In genomic region chr11:64230985-64231365, GRCh38 we compare ENCODE assay signal across 8 cellular contexts. TPM values are rescaled to one million over a fixed set of nuclear protein-coding genes. Genes with fewer than 3 reads are reported as not detected.
A peak's percentile ranks its signal among the peaks of the same experiment; 100 is the strongest.
DNase-seq lines count a peak whose midpoint lies in the region; ATAC-seq and TF ChIP-seq lines count a peak whose summit lies in the region.

No MANE protein-coding gene starts in this region.

- H3K9me3 ChIP-seq in adrenal gland (replicated peaks in 1 of 3): no peaks in the 10 kb centered on the region
- no peaks in the 10 kb centered on the region for H3K9me3 ChIP-seq in lung (ENCODE audit: control insufficient read depth in 2 of 2, insufficient read depth in 1 of 2, low read length in 1 of 2)
- no peaks in the 10 kb centered on the region for H3K9me3 ChIP-seq in aorta (ENCODE audit: control insufficient read depth, low read length)

- peaks cover 16 to 52% of the 10 kb centered on the region in 2 donors for H3K4me1 ChIP-seq in adrenal gland (replicated peaks in 1 of 2)
- peaks cover 0 to 27% of the 10 kb centered on the region in 2 donors for H3K4me1 ChIP-seq in lung (ENCODE audit: control insufficient read depth in 2 of 2, insufficient read depth in 2 of 2, low read length in 2 of 2)
- H3K4me1 ChIP-seq in aorta (ENCODE audit: control insufficient read depth in 1 of 2, insufficient read depth in 2 of 2, low read length in 2 of 2): no peaks in the 10 kb centered on the region

- no peak for DNase-seq in stimulated activated naive CD8-positive, alpha-beta T cell treated with anti-CD3 and anti-CD28 coated beads, Interleukin-15, Interleukin-2, amounts not matched to agents 100 U/mL and 50 U/mL, for 24 hours
- DNase-seq in adrenal gland (peak in 1 of 7 donors; percentile 18), lung (ENCODE audit: low spot score) (no peak), aorta (no peak)
- DNase-seq in stimulated activated CD8-positive, alpha-beta memory T cell treated with anti-CD3 and anti-CD28 coated beads, Interleukin-4, amount 100 ng/mL, for 48 hours: no peak

- 5 to 14% (median 6%) methylated on average over 5 to 8 of the region's 8 CpGs for WGBS in adrenal gland, 4 donors
- WGBS in lung, 2 donors: 5 to 8% methylated on average over 8 of the region's 8 CpGs
- WGBS in aorta, 2 donors: 10 to 11% methylated on average over 8 of the region's 8 CpGs

- H3K4me3 ChIP-seq in adrenal gland: peak overlapping the region in 3 of 4 donors; percentile 7 to 81 (median 70)
- H3K4me3 ChIP-seq in lung: peak overlapping the region; percentile 37
- peak overlapping the region; percentile 41 to 59 for H3K4me3 ChIP-seq in aorta (ENCODE audit: low read length in 2 of 2)

- TF ChIP-seq CTCF in adrenal gland (IDR thresholded peaks at IDR 0.05) (no peak), lung (IDR thresholded peaks at IDR 0.05; ENCODE audit: control extremely low read depth, extremely low read depth) (no peak)

- H3K27ac ChIP-seq in adrenal gland (peak overlapping the region; percentile 19 to 96 (median 91)), lung (ENCODE audit: low read depth in 1 of 2, low read length in 1 of 2) (peak overlapping the region; percentile 90 to 95), aorta (ENCODE audit: low read depth in 1 of 2, low read length in 2 of 2) (peak overlapping the region; percentile 32 to 72)

- H3K27ac Mint-ChIP-seq in stimulated activated naive CD8-positive, alpha-beta T cell treated with anti-CD3 and anti-CD28 coated beads, Interleukin-15, Interleukin-2, amounts not matched to agents 100 ng/mL and 50 ng/mL, for 24 hours: peak overlapping the region; percentile 85

- no peaks in the 10 kb centered on the region for H3K36me3 ChIP-seq in adrenal gland (replicated peaks in 1 of 2)
- no peaks in the 10 kb centered on the region for H3K36me3 ChIP-seq in lung (ENCODE audit: control insufficient read depth in 2 of 2, insufficient read depth in 2 of 2, low read length in 2 of 2)
- H3K36me3 ChIP-seq in aorta (ENCODE audit: control insufficient read depth in 1 of 2, insufficient read depth in 2 of 2, low read length in 1 of 2): no peaks in the 10 kb centered on the region

- no peaks in the 10 kb centered on the region for H3K27me3 Mint-ChIP-seq in stimulated activated naive CD8-positive, alpha-beta T cell treated with anti-CD3 and anti-CD28 coated beads, Interleukin-15, Interleukin-2, amounts not matched to agents 100 ng/mL and 50 ng/mL, for 24 hours

- no peak for TF ChIP-seq POLR2A in adrenal gland (IDR thresholded peaks at IDR 0.05)

- peaks cover 59% of the 10 kb centered on the region for H3K4me1 Mint-ChIP-seq in stimulated activated naive CD8-positive, alpha-beta T cell treated with anti-CD3 and anti-CD28 coated beads, Interleukin-15, Interleukin-2, amounts not matched to agents 100 ng/mL and 50 ng/mL, for 24 hours (ENCODE audit: low read depth)

- no peak for ATAC-seq in stimulated activated naive CD8-positive, alpha-beta T cell treated with anti-CD3 and anti-CD28 coated beads, Interleukin-15, Interleukin-2, amounts not matched to agents 100 U/mL and 50 U/mL, for 24 hours
- no peak for ATAC-seq in lung (ENCODE audit: insufficient read depth, low FRiP score)
- no peak for ATAC-seq in aorta (ENCODE audit: low FRiP score)
- no peak for ATAC-seq in GM19324 (IDR thresholded peaks at IDR 0.05; ENCODE audit: low FRiP score, unreplicated experiment)
- no peak for ATAC-seq in HG03159 (IDR thresholded peaks at IDR 0.05; ENCODE audit: unreplicated experiment)

- H3K36me3 Mint-ChIP-seq in stimulated activated naive CD8-positive, alpha-beta T cell treated with anti-CD3 and anti-CD28 coated beads, Interleukin-15, Interleukin-2, amounts not matched to agents 100 ng/mL and 50 ng/mL, for 24 hours (ENCODE audit: low read depth): no peaks in the 10 kb centered on the region

- intact Hi-C loops in adrenal gland (cut with DNase I): no loop called here
- intact Hi-C loops in aorta (cut with DNase I): no loop called here

- H3K27me3 ChIP-seq in adrenal gland: no peaks in the 10 kb centered on the region
- no peaks in the 10 kb centered on the region for H3K27me3 ChIP-seq in lung (ENCODE audit: control insufficient read depth, insufficient read depth)
- no peaks in the 10 kb centered on the region for H3K27me3 ChIP-seq in aorta (ENCODE audit: control insufficient read depth in 1 of 2, insufficient read depth in 2 of 2, low read length in 1 of 2)

- H3K4me3 Mint-ChIP-seq in stimulated activated naive CD8-positive, alpha-beta T cell treated with anti-CD3 and anti-CD28 coated beads, Interleukin-15, Interleukin-2, amounts not matched to agents 100 ng/mL and 50 ng/mL, for 24 hours: peak overlapping the region; percentile 86

- H3K9me3 Mint-ChIP-seq in stimulated activated naive CD8-positive, alpha-beta T cell treated with anti-CD3 and anti-CD28 coated beads, Interleukin-15, Interleukin-2, amounts not matched to agents 100 ng/mL and 50 ng/mL, for 24 hours: no peaks in the 10 kb centered on the region

RNA-seq across cellular contexts. Expression of gene DNAJC4, which starts 0.6 kb away (rescaled TPM):
- total RNA-seq in adrenal gland (100 to 1,000 TPM in 1 of 8 donors, 10 to 100 TPM in 7; 21.7 to 112 (median 59.3) TPM), lung (10 to 100 TPM; 22.7 to 34.1 TPM), aorta (10 to 100 TPM; 15.0 to 27.4 TPM)
- polyA plus RNA-seq in adrenal gland (100 to 1,000 TPM in 2 of 3 donors, 10 to 100 TPM in 1; 59.4 to 220 (median 192) TPM), lung (10 to 100 TPM; 34.6 to 58.4 TPM), aorta (10 to 100 TPM; 26.2 to 97.9 TPM)

RNA-seq across cellular contexts. Expression of gene VEGFB, which starts 3.4 kb away (rescaled TPM):
- total RNA-seq in adrenal gland (100 to 1,000 TPM in 5 of 8 donors, 10 to 100 TPM in 3; 53.8 to 156 (median 134) TPM), lung (100 to 1,000 TPM in 1 of 2 donors, 10 to 100 TPM in 1; 37.8 to 124 TPM), aorta (100 to 1,000 TPM; 131 to 208 TPM)
- polyA plus RNA-seq in adrenal gland (100 to 1,000 TPM in 2 of 3 donors, 10 to 100 TPM in 1; 64.4 to 185 (median 158) TPM), lung (100 to 1,000 TPM in 1 of 2 donors, 10 to 100 TPM in 1; 43.7 to 115 TPM), aorta (100 to 1,000 TPM; 191 to 206 TPM)

RNA-seq across cellular contexts. Expression of gene NUDT22, which starts 4.9 kb away (rescaled TPM):
- 100 to 1,000 TPM in 2 of 8 donors, 10 to 100 TPM in 6; 67.2 to 126 (median 80.8) TPM for total RNA-seq in adrenal gland
- 100 to 1,000 TPM in 2 of 3 donors, 10 to 100 TPM in 1; 19.5 to 190 (median 101) TPM for polyA plus RNA-seq in adrenal gland
- total RNA-seq in lung: 10 to 100 TPM; 23.7 to 90.2 TPM
- 10 to 100 TPM; 62.0 to 67.8 TPM for polyA plus RNA-seq in lung
- 10 to 100 TPM; 36.7 to 46.9 TPM for total RNA-seq in aorta
- polyA plus RNA-seq in aorta: 10 to 100 TPM; 42.1 to 98.8 TPM

RNA-seq across cellular contexts. Expression of gene TRPT1, which starts 5.0 kb away (rescaled TPM):
- total RNA-seq in adrenal gland (10 to 100 TPM; 40.8 to 71.3 (median 55.1) TPM), lung (10 to 100 TPM; 18.3 to 34.0 TPM), aorta (10 to 100 TPM; 24.5 to 24.8 TPM)
- polyA plus RNA-seq in adrenal gland (100 to 1,000 TPM in 2 of 3 donors, 10 to 100 TPM in 1; 17.9 to 205 (median 175) TPM), lung (10 to 100 TPM; 34.6 to 62.5 TPM), aorta (10 to 100 TPM; 34.3 to 95.3 TPM)

RNA-seq across cellular contexts. Expression of gene FKBP2, which starts 9.9 kb away (rescaled TPM):
- 100 to 1,000 TPM in 2 of 8 donors, 10 to 100 TPM in 6; 76.1 to 185 (median 94.8) TPM for total RNA-seq in adrenal gland
- 100 to 1,000 TPM; 206 to 812 (median 791) TPM for polyA plus RNA-seq in adrenal gland
- total RNA-seq in lung: 10 to 100 TPM; 65.2 to 93.0 TPM
- 100 to 1,000 TPM; 207 to 397 TPM for polyA plus RNA-seq in lung
- 10 to 100 TPM; 50.2 to 52.6 TPM for total RNA-seq in aorta
- polyA plus RNA-seq in aorta: 100 to 1,000 TPM; 122 to 298 TPM
